Comparison of ENCODE assay signal across 24 cellular contexts in the genomic region with DNA sequence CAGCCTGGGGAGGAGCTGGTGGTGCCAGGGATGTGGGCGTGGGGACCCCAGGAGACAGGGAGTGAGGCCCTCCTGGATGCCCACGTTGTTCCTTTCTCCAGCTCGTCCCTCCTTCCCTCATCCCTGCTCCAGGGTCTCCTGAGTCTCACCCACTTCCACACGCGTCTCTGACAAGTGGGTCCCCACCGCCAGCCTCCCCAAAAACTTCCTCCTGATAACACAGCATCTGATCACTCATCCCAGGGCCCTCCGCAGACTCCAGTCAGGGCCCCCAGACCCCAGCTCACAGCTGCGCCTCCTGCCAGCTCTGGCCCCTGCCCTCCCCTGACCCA.
DNase-seq lines count a peak whose midpoint lies in the region; ATAC-seq, FAIRE-seq and TF ChIP-seq lines count a peak whose summit lies in the region.
"Had no signal": no experiment of that assay in that cellular context is flagged by ENCODE, and none has a peak within 500 bp of the region (broad histone marks: within the 10 kb centered on the region; RNA-seq: fewer than 3 reads in every experiment).

No MANE protein-coding gene starts in this region.

- POLR2A ChIA-PET in activated CD4-positive, alpha-beta T cell treated with anti-CD3 and anti-CD28 coated beads for 36 hours (lab: Charles Lee): no interaction called here
- POLR2A ChIA-PET in HepG2 (lab: Yijun Ruan, JAX): no interaction called here

- ATAC-seq in activated CD4-positive, alpha-beta T cell treated with anti-CD3 and anti-CD28 coated beads for 36 hours: no peak
- ATAC-seq in HepG2: peak; percentile 18; the same call in 2 of the 3 replicates
- ATAC-seq in stimulated activated memory B cell treated with anti-CD40 and anti-IgM and Interleukin-4, amounts not matched to agents 10 μg/mL and 1 μg/mL and 100 μg/mL, for 72 hours: no peak
- ATAC-seq: K562 had no signal

- TF ChIP-seq EP300 in HepG2 (IDR thresholded peaks at IDR 0.05; ENCODE audit: low read depth in 2 of 2, low read length in 2 of 2) (no peak), HepG2 (CRISPR knock-in tag; IDR thresholded peaks at IDR 0.05; ENCODE audit: borderline replicate concordance) (no peak)

- DNase-seq in activated CD4-positive, alpha-beta T cell treated with anti-CD3 and anti-CD28 coated beads for 36 hours: peak; percentile 0
- no peak for DNase-seq in activated CD4-positive, alpha-beta T cell treated with anti-CD3 and anti-CD28 coated beads for 4 hours
- DNase-seq in H7: peak; percentile 49
- DNase-seq in HepG2 (ENCODE audit: low spot score): no peak
- peak; percentile 72 for DNase-seq in posterior vena cava (ENCODE audit: low spot score)
- DNase-seq in epidermal melanocyte (ENCODE audit: insufficient read length, low spot score): no peak
- DNase-seq: Calu3, DMS153, DND-41, H9, MV-4-11, NCI-H1105, NCI-H1436 treated with DMSO at 0.1 percent for 48 hours, NCI-H187 treated with DMSO at 0.1 percent for 48 hours, NCI-H2107, NCI-H524, NCI-H774 had no signal

- intact Hi-C loops in activated CD4-positive, alpha-beta T cell treated with anti-CD3 and anti-CD28 coated beads for 36 hours (cut with DNase I, micrococcal nuclease): no loop called here
- intact Hi-C loops in HepG2 (cut with micrococcal nuclease; ENCODE audit: unreplicated experiment): no loop called here
- intact Hi-C loops in posterior vena cava (cut with DNase I): no loop called here

- H3K4me1 Mint-ChIP-seq in activated CD4-positive, alpha-beta T cell treated with anti-CD3 and anti-CD28 coated beads for 36 hours: no peaks in the 10 kb centered on the region
- H3K4me1 Mint-ChIP-seq in stimulated activated memory B cell treated with anti-CD40 and anti-IgM and Interleukin-4, amounts not matched to agents 10 μg/mL and 1 μg/mL and 100 μg/mL, for 72 hours: no peaks in the 10 kb centered on the region
- H3K4me1 Mint-ChIP-seq: B cell had no signal

- H3K27ac Mint-ChIP-seq in activated CD4-positive, alpha-beta T cell treated with anti-CD3 and anti-CD28 coated beads for 36 hours: no peak overlapping the region
- no peak overlapping the region for H3K27ac Mint-ChIP-seq in stimulated activated memory B cell treated with anti-CD40 and anti-IgM and Interleukin-4, amounts not matched to agents 10 μg/mL and 1 μg/mL and 100 μg/mL, for 72 hours
- H3K27ac Mint-ChIP-seq: B cell had no signal

- H3K79me2 ChIP-seq in HepG2 (ENCODE audit: insufficient read depth, low read length): no peaks in the 10 kb centered on the region

- H3K36me3 ChIP-seq in H7 (replicated peaks; ENCODE audit: control insufficient read depth, insufficient read depth, low read length) (no peaks in the 10 kb centered on the region), HepG2 (replicated peaks in 1 of 2; ENCODE audit: control insufficient read depth in 1 of 2, insufficient read depth in 2 of 2, low read length in 2 of 2) (no peaks in the 10 kb centered on the region)
- H3K36me3 ChIP-seq: SJCRH30 had no signal

- H2AFZ ChIP-seq in HepG2 (ENCODE audit: low read length): no peak overlapping the region

- H3K4me1 ChIP-seq in HepG2 (ENCODE audit: insufficient read depth, low read length): no peaks in the 10 kb centered on the region

- no peak for FAIRE-seq in HepG2 (lab: Jason Lieb, UNC)
- FAIRE-seq: GM12892, GM19239, K562 had no signal

- H3K9me3 ChIP-seq in HepG2 (ENCODE audit: low read length): no peaks in the 10 kb centered on the region
- H3K9me3 ChIP-seq: SJCRH30 had no signal

- TF ChIP-seq POLR2A in HepG2 (IDR thresholded peaks at IDR 0.05; ENCODE audit: insufficient read depth in 1 of 2, low read depth in 2 of 2, low read length in 2 of 2): no peak

- H3K27me3 Mint-ChIP-seq in activated CD4-positive, alpha-beta T cell treated with anti-CD3 and anti-CD28 coated beads for 36 hours: peaks cover 9% of the 10 kb centered on the region
- peaks cover 45% of the 10 kb centered on the region for H3K27me3 Mint-ChIP-seq in stimulated activated memory B cell treated with anti-CD40 and anti-IgM and Interleukin-4, amounts not matched to agents 10 μg/mL and 1 μg/mL and 100 μg/mL, for 72 hours

- CTCF ChIA-PET in activated CD4-positive, alpha-beta T cell treated with anti-CD3 and anti-CD28 coated beads for 36 hours (lab: Charles Lee): interaction anchor here (0.7 kb wide), 1 partner anchor 93 kb away, joined by 3 read pairs; no protein-coding TSS in a partner anchor
- CTCF ChIA-PET in HepG2 (lab: Yijun Ruan, JAX; ENCODE audit: low intra/inter-chr PET ratio, low total read pairs): no interaction called here

- WGBS in HepG2 (ENCODE audit: low lambda C conversion rate): 71% methylated on average over 6 of the region's 8 CpGs

- no peak overlapping the region for H3K4me3 ChIP-seq in H7 (ENCODE audit: insufficient read depth, low read depth, low read length)
- no peak overlapping the region for H3K4me3 ChIP-seq in HepG2 (replicated peaks in 1 of 3; ENCODE audit: insufficient read depth in 1 of 3, low read depth in 2 of 3, low read length in 3 of 3)
- H3K4me3 ChIP-seq: K562, SJCRH30 had no signal

- H3K4me3 Mint-ChIP-seq in activated CD4-positive, alpha-beta T cell treated with anti-CD3 and anti-CD28 coated beads for 36 hours: no peak overlapping the region
- H3K4me3 Mint-ChIP-seq in stimulated activated memory B cell treated with anti-CD40 and anti-IgM and Interleukin-4, amounts not matched to agents 10 μg/mL and 1 μg/mL and 100 μg/mL, for 72 hours: no peak overlapping the region
- H3K4me3 Mint-ChIP-seq: B cell, H9 had no signal

- no peaks in the 10 kb centered on the region for H3K9me3 Mint-ChIP-seq in activated CD4-positive, alpha-beta T cell treated with anti-CD3 and anti-CD28 coated beads for 36 hours (ENCODE audit: low read depth)
- H3K9me3 Mint-ChIP-seq in stimulated activated memory B cell treated with anti-CD40 and anti-IgM and Interleukin-4, amounts not matched to agents 10 μg/mL and 1 μg/mL and 100 μg/mL, for 72 hours: no peaks in the 10 kb centered on the region

- no TSS peak for BruUV-seq in HepG2 (replicated peaks; lab: Mats Ljungman, UMichigan)

- H3K27ac ChIP-seq in HepG2 (ENCODE audit: extremely low read length, insufficient read depth, low read length): no peak overlapping the region
- H3K27ac ChIP-seq: 22Rv1, SJCRH30 had no signal

- H3K9ac ChIP-seq in HepG2 (ENCODE audit: insufficient read depth, low read depth, low read length): no peak overlapping the region

- TF ChIP-seq RAD21 in HepG2 (CRISPR knock-in tag; IDR thresholded peaks at IDR 0.05): no peak

- in situ Hi-C loops in HepG2 (cut with HindIII; ENCODE audit: extremely low pct_ligation_motif_present, low pct_unique_long_range_greater_than_20kb): no loop called here

- H3K4me2 ChIP-seq in HepG2 (ENCODE audit: low read depth, low read length): no peak overlapping the region

- H4K20me1 ChIP-seq in HepG2 (ENCODE audit: insufficient read depth, low read length): no peaks in the 10 kb centered on the region

- no peak for TF ChIP-seq CTCF in HepG2 (CRISPR knock-in tag; IDR thresholded peaks at IDR 0.05)

- no peaks in the 10 kb centered on the region; the same call in 1 of the 2 replicates for H3K27me3 ChIP-seq in H7 (ENCODE audit: control insufficient read depth, insufficient read depth, low read length)
- peaks cover 8 to 55% of the 10 kb centered on the region in 2 experiments for H3K27me3 ChIP-seq in HepG2 (ENCODE audit: control insufficient read depth in 1 of 2, insufficient read depth in 2 of 2, low read length in 2 of 2)
- H3K27me3 ChIP-seq: SJCRH30 had no signal

- H3K36me3 Mint-ChIP-seq in activated CD4-positive, alpha-beta T cell treated with anti-CD3 and anti-CD28 coated beads for 36 hours (ENCODE audit: low read depth): no peaks in the 10 kb centered on the region
- no peaks in the 10 kb centered on the region for H3K36me3 Mint-ChIP-seq in stimulated activated memory B cell treated with anti-CD40 and anti-IgM and Interleukin-4, amounts not matched to agents 10 μg/mL and 1 μg/mL and 100 μg/mL, for 72 hours

TF ChIP-seq in HepG2, 621 proteins besides CTCF, POLR2A, EP300 and RAD21 (continues in another document):
- no peak for TF ChIP-seq FOSL1 (CRISPR knock-in tag; IDR thresholded peaks at IDR 0.05; ENCODE audit: borderline replicate concordance)
- TF ChIP-seq, protein P1, sequence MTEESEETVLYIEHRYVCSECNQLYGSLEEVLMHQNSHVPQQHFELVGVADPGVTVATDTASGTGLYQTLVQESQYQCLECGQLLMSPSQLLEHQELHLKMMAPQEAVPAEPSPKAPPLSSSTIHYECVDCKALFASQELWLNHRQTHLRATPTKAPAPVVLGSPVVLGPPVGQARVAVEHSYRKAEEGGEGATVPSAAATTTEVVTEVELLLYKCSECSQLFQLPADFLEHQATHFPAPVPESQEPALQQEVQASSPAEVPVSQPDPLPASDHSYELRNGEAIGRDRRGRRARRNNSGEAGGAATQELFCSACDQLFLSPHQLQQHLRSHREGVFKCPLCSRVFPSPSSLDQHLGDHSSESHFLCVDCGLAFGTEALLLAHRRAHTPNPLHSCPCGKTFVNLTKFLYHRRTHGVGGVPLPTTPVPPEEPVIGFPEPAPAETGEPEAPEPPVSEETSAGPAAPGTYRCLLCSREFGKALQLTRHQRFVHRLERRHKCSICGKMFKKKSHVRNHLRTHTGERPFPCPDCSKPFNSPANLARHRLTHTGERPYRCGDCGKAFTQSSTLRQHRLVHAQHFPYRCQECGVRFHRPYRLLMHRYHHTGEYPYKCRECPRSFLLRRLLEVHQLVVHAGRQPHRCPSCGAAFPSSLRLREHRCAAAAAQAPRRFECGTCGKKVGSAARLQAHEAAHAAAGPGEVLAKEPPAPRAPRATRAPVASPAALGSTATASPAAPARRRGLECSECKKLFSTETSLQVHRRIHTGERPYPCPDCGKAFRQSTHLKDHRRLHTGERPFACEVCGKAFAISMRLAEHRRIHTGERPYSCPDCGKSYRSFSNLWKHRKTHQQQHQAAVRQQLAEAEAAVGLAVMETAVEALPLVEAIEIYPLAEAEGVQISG (CRISPR knock-in tag; IDR thresholded peaks at IDR 0.05): no peak
- TF ChIP-seq ADNP (CRISPR knock-in tag; IDR thresholded peaks at IDR 0.05): no peak
- no peak for TF ChIP-seq ZFP36 (IDR thresholded peaks at IDR 0.05; ENCODE audit: borderline replicate concordance, low read depth, low read length, partially characterized antibody)
- TF ChIP-seq POLR2G (IDR thresholded peaks at IDR 0.05; ENCODE audit: low read depth, low read length): no peak
- no peak for TF ChIP-seq JUN (CRISPR knock-in tag; IDR thresholded peaks at IDR 0.05)
- TF ChIP-seq ZNF781 (CRISPR knock-in tag; IDR thresholded peaks at IDR 0.05; ENCODE audit: borderline replicate concordance, not compliant biosample characterization): no peak

Comparison
In these comparisons a context has a peak if more than half of its experiments do, and no peak if none do; other contexts are left out.
1. DNase-seq: peak in activated CD4-positive, alpha-beta T cell treated with anti-CD3 and anti-CD28 coated beads for 36 hours (single experiment), H7 (single experiment) and posterior vena cava (single experiment); none in activated CD4-positive, alpha-beta T cell treated with anti-CD3 and anti-CD28 coated beads for 4 hours (0 of 2), HepG2 (single experiment) and epidermal melanocyte (single experiment).